Comparison of ENCODE assay signal across 8 cellular contexts in genomic region chr9:75890541-75891276, GRCh38. TPM values are rescaled to one million over a fixed set of nuclear protein-coding genes. Genes with fewer than 3 reads are reported as not detected.
DNase-seq lines count a peak whose midpoint lies in the region; ATAC-seq and TF ChIP-seq lines count a peak whose summit lies in the region.

TSS of gene PCSK5 (plus strand) at chr9:75890673. CDS start at chr9:75891182, 509 bp downstream.

- H3K4me2 ChIP-seq in BLaER1 treated with 17β-estradiol and CSF1 and Interleukin-3, amounts not matched to agents 10 nM and 100 nM: peak within 1 kb of the TSS; percentile 95 to 100 (median 99)

- peak within 1 kb of the TSS; percentile 93 for H3K4me3 Mint-ChIP-seq in natural killer cell treated with Interleukin-12 subunit alpha and Interleukin-12 subunit beta and Interleukin-15 and Interleukin-18, amount 100 ng/mL, for 72 hours
- peak within 1 kb of the TSS; percentile 68 for H3K4me3 Mint-ChIP-seq in stimulated activated memory B cell treated with anti-CD40 and anti-IgM and Interleukin-4, amounts not matched to agents 10 μg/mL and 1 μg/mL and 100 μg/mL, for 72 hours

- H4K20me1 ChIP-seq in BLaER1 treated with 17β-estradiol and CSF1 and Interleukin-3, amounts not matched to agents 10 nM and 100 nM: peaks cover 0 to 22% (median 16%) of the 10 kb centered on the region in 11 experiments; a peak in 16 of 22 replicates

- peak; percentile 12 for TF ChIP-seq CTCF in fibroblast of pulmonary artery (IDR thresholded peaks at IDR 0.05; ENCODE audit: low read length, missing control alignments)

- DNase-seq in RKO (ENCODE audit: low spot score) (peak; percentile 93), fibroblast of pulmonary artery (ENCODE audit: low read depth) (peak; percentile 96)
- peak; percentile 90 for DNase-seq in activated effector memory CD4-positive, alpha-beta T cell treated with anti-CD3 and anti-CD28 coated beads, Interleukin-2, amount 50 U/mL, for 16 hours
- DNase-seq in natural killer cell treated with Interleukin-12 subunit alpha and Interleukin-12 subunit beta and Interleukin-15 and Interleukin-18, amount 100 ng/mL, for 72 hours (ENCODE audit: low spot score): peak; percentile 87

- H3K27ac Mint-ChIP-seq in natural killer cell treated with Interleukin-12 subunit alpha and Interleukin-12 subunit beta and Interleukin-15 and Interleukin-18, amount 100 ng/mL, for 72 hours: peak within 1 kb of the TSS; percentile 57 to 76
- H3K27ac Mint-ChIP-seq in stimulated activated memory B cell treated with anti-CD40 and anti-IgM and Interleukin-4, amounts not matched to agents 10 μg/mL and 1 μg/mL and 100 μg/mL, for 72 hours: no peak within 1 kb of the TSS

- ATAC-seq in GM21367 (IDR thresholded peaks at IDR 0.05; ENCODE audit: unreplicated experiment): peak; percentile 84
- ATAC-seq in natural killer cell treated with Interleukin-12 subunit alpha and Interleukin-12 subunit beta and Interleukin-15 and Interleukin-18, amount 100 ng/mL, for 72 hours: peak; percentile 94 to 96
- peak; percentile 71 for ATAC-seq in stimulated activated memory B cell treated with anti-CD40 and anti-IgM and Interleukin-4, amounts not matched to agents 10 μg/mL and 1 μg/mL and 100 μg/mL, for 72 hours

- H3K4me1 Mint-ChIP-seq in natural killer cell treated with Interleukin-12 subunit alpha and Interleukin-12 subunit beta and Interleukin-15 and Interleukin-18, amount 100 ng/mL, for 72 hours (ENCODE audit: low read depth in 2 of 2): peaks cover 22% of the 10 kb centered on the region in 2 donors
- peaks cover 28% of the 10 kb centered on the region for H3K4me1 Mint-ChIP-seq in stimulated activated memory B cell treated with anti-CD40 and anti-IgM and Interleukin-4, amounts not matched to agents 10 μg/mL and 1 μg/mL and 100 μg/mL, for 72 hours

- peaks cover 27 to 49% of the 10 kb centered on the region in 2 donors for H3K27me3 Mint-ChIP-seq in natural killer cell treated with Interleukin-12 subunit alpha and Interleukin-12 subunit beta and Interleukin-15 and Interleukin-18, amount 100 ng/mL, for 72 hours
- peaks cover 59% of the 10 kb centered on the region for H3K27me3 Mint-ChIP-seq in stimulated activated memory B cell treated with anti-CD40 and anti-IgM and Interleukin-4, amounts not matched to agents 10 μg/mL and 1 μg/mL and 100 μg/mL, for 72 hours

- H3K9ac ChIP-seq in BLaER1 treated with 17β-estradiol and CSF1 and Interleukin-3, amounts not matched to agents 10 nM and 100 nM: peak within 1 kb of the TSS; percentile 59 to 82 (median 76)
- peak within 1 kb of the TSS; percentile 78 for H3K9ac ChIP-seq in HUES6 (ENCODE audit: low read length)

- no peaks in the 10 kb centered on the region for H3K9me3 ChIP-seq in BLaER1 treated with 17β-estradiol and CSF1 and Interleukin-3, amounts not matched to agents 10 nM and 100 nM (replicated peaks in 1 of 11)
- no peaks in the 10 kb centered on the region for H3K9me3 ChIP-seq in HUES6 (ENCODE audit: control insufficient read depth, insufficient read depth, low read depth, low read length)

- H3K36me3 Mint-ChIP-seq in natural killer cell treated with Interleukin-12 subunit alpha and Interleukin-12 subunit beta and Interleukin-15 and Interleukin-18, amount 100 ng/mL, for 72 hours: no peaks in the 10 kb centered on the region
- no peaks in the 10 kb centered on the region for H3K36me3 Mint-ChIP-seq in stimulated activated memory B cell treated with anti-CD40 and anti-IgM and Interleukin-4, amounts not matched to agents 10 μg/mL and 1 μg/mL and 100 μg/mL, for 72 hours

- H3K4me1 ChIP-seq in BLaER1 treated with 17β-estradiol and CSF1 and Interleukin-3, amounts not matched to agents 10 nM and 100 nM: peaks cover 22 to 32% (median 27%) of the 10 kb centered on the region in 10 experiments
- H3K4me1 ChIP-seq in HUES6 (ENCODE audit: control insufficient read depth, insufficient read depth, low read length): peaks cover 20% of the 10 kb centered on the region

- H3K9me3 Mint-ChIP-seq in natural killer cell treated with Interleukin-12 subunit alpha and Interleukin-12 subunit beta and Interleukin-15 and Interleukin-18, amount 100 ng/mL, for 72 hours: no peaks in the 10 kb centered on the region
- H3K9me3 Mint-ChIP-seq in stimulated activated memory B cell treated with anti-CD40 and anti-IgM and Interleukin-4, amounts not matched to agents 10 μg/mL and 1 μg/mL and 100 μg/mL, for 72 hours: peaks cover 2% of the 10 kb centered on the region

- H3K36me3 ChIP-seq in BLaER1 treated with 17β-estradiol and CSF1 and Interleukin-3, amounts not matched to agents 10 nM and 100 nM: no peaks in the 10 kb centered on the region
- no peaks in the 10 kb centered on the region for H3K36me3 ChIP-seq in HUES6 (ENCODE audit: control insufficient read depth, insufficient read depth, low read length)

- peak within 1 kb of the TSS in 10 of 11 experiments; percentile 27 to 71 (median 49); a peak in 19 of 22 replicates for H3K27ac ChIP-seq in BLaER1 treated with 17β-estradiol and CSF1 and Interleukin-3, amounts not matched to agents 10 nM and 100 nM
- H3K27ac ChIP-seq in HUES6 (ENCODE audit: low read depth, low read length): no peak within 1 kb of the TSS

- H3K4me3 ChIP-seq in BLaER1 treated with 17β-estradiol and CSF1 and Interleukin-3, amounts not matched to agents 10 nM and 100 nM: peak within 1 kb of the TSS; percentile 64 to 89 (median 78)
- peak within 1 kb of the TSS; percentile 86 for H3K4me3 ChIP-seq in HUES6 (ENCODE audit: low read depth, low read length)
- H3K4me3 ChIP-seq in fibroblast of pulmonary artery (replicated peaks; ENCODE audit: low read depth, low read length): peak within 1 kb of the TSS; percentile 72

- peaks cover 42 to 50% (median 44%) of the 10 kb centered on the region in 11 experiments for H3K27me3 ChIP-seq in BLaER1 treated with 17β-estradiol and CSF1 and Interleukin-3, amounts not matched to agents 10 nM and 100 nM
- H3K27me3 ChIP-seq in HUES6 (ENCODE audit: control insufficient read depth, insufficient read depth, low read length): peaks cover 46% of the 10 kb centered on the region

RNA-seq across cellular contexts. Expression of gene PCSK5, which starts in this region (rescaled TPM):
- 1 to 10 TPM; 1.7 to 9.9 TPM for total RNA-seq in natural killer cell treated with Interleukin-12 subunit alpha and Interleukin-12 subunit beta and Interleukin-15 and Interleukin-18, amount 100 ng/mL, for 72 hours
